ENCODE assay signal across 27 cellular contexts in genomic region chr3:39296197-39297077, GRCh38. TPM values are rescaled to one million over a fixed set of nuclear protein-coding genes. Genes with fewer than 3 reads are reported as not detected.
DNase-seq lines count a peak whose midpoint lies in the region; ATAC-seq and TF ChIP-seq lines count a peak whose summit lies in the region.
"Had no signal": no experiment of that assay in that cellular context is flagged by ENCODE, and none has a peak within 500 bp of the region (broad histone marks: within the 10 kb centered on the region; RNA-seq: fewer than 3 reads in every experiment).

No MANE protein-coding gene starts in this region.

- H3K4me2 ChIP-seq in Karpas-422 (ENCODE audit: low read depth, low read length, poor library complexity, severe bottlenecking), result no peak overlapping the region
- H3K4me2 ChIP-seq: BLaER1 treated with 17β-estradiol and CSF1 and Interleukin-3, amounts not matched to agents 10 nM and 100 nM had no signal

- H3K9me3 Mint-ChIP-seq in CD4-positive, CD25-positive, alpha-beta regulatory T cell, result peaks cover 0 to 30% (median 12%) of the 10 kb centered on the region in 7 donors
- peaks cover 12 to 32% (median 24%) of the 10 kb centered on the region in 9 donors for H3K9me3 Mint-ChIP-seq in naive thymus-derived CD8-positive, alpha-beta T cell

- POLR2A ChIA-PET in naive thymus-derived CD8-positive, alpha-beta T cell (lab: Charles Lee), result no interaction called here

- TF ChIP-seq CTCF in GM12865 (IDR thresholded peaks at IDR 0.05; ENCODE audit: insufficient read depth, low read depth, low read length, missing control alignments), result no peak

- H3K27me3 ChIP-seq in CD4-positive, CD25-positive, alpha-beta regulatory T cell (ENCODE audit: control insufficient read depth, insufficient read depth, low read length), result no peaks in the 10 kb centered on the region
- H3K27me3 ChIP-seq in Karpas-422 (ENCODE audit: low read length), result no peaks in the 10 kb centered on the region
- H3K27me3 ChIP-seq: BLaER1 treated with 17β-estradiol and CSF1 and Interleukin-3, amounts not matched to agents 10 nM and 100 nM had no signal

- peaks cover 10 to 50% (median 31%) of the 10 kb centered on the region in 4 donors for H3K4me1 Mint-ChIP-seq in CD4-positive, CD25-positive, alpha-beta regulatory T cell
- peaks cover 22 to 54% (median 32%) of the 10 kb centered on the region in 4 donors for H3K4me1 Mint-ChIP-seq in naive thymus-derived CD8-positive, alpha-beta T cell

- peaks cover 15 to 23% of the 10 kb centered on the region in 2 experiments for H3K9me3 ChIP-seq in CD4-positive, CD25-positive, alpha-beta regulatory T cell (ENCODE audit: control insufficient read depth in 2 of 2, low read length in 2 of 2)
- peaks cover 21% of the 10 kb centered on the region for H3K9me3 ChIP-seq in Karpas-422 (ENCODE audit: low read length)

- peak overlapping the region; percentile 76 to 95 (median 95) for H3K27ac Mint-ChIP-seq in CD4-positive, CD25-positive, alpha-beta regulatory T cell
- peak overlapping the region in 7 of 10 donors; percentile 59 to 97 (median 93) for H3K27ac Mint-ChIP-seq in naive thymus-derived CD8-positive, alpha-beta T cell
- H3K27ac Mint-ChIP-seq: H9, HFFc6 had no signal

- H3K9ac ChIP-seq in Karpas-422 (ENCODE audit: low read length), result no peak overlapping the region
- H3K9ac ChIP-seq: BLaER1 treated with 17β-estradiol and CSF1 and Interleukin-3, amounts not matched to agents 10 nM and 100 nM; GM23248 had no signal

- peak overlapping the region in 1 of 4 donors; percentile 16 for H3K4me3 Mint-ChIP-seq in CD4-positive, CD25-positive, alpha-beta regulatory T cell
- peak overlapping the region in 2 of 10 donors; percentile 13 to 44 for H3K4me3 Mint-ChIP-seq in naive thymus-derived CD8-positive, alpha-beta T cell
- H3K4me3 Mint-ChIP-seq: CD8-positive, alpha-beta T cell; H9; HFFc6 had no signal

- no peaks in the 10 kb centered on the region for H3K27me3 Mint-ChIP-seq in CD4-positive, CD25-positive, alpha-beta regulatory T cell
- H3K27me3 Mint-ChIP-seq in naive thymus-derived CD8-positive, alpha-beta T cell, result peaks cover 0 to 13% (median 0%) of the 10 kb centered on the region in 5 donors

- no peak overlapping the region for H3K4me3 ChIP-seq in CD4-positive, CD25-positive, alpha-beta regulatory T cell (ENCODE audit: low read depth, low read length)
- H3K4me3 ChIP-seq in GM12865 (ENCODE audit: low read depth, low read length) (no peak overlapping the region), Karpas-422 (ENCODE audit: low read length) (no peak overlapping the region)
- H3K4me3 ChIP-seq: BLaER1 treated with 17β-estradiol and CSF1 and Interleukin-3, amounts not matched to agents 10 nM and 100 nM; GM23248 had no signal

- peak overlapping the region; percentile 69 for H3K27ac ChIP-seq in CD4-positive, CD25-positive, alpha-beta regulatory T cell (ENCODE audit: insufficient read depth, low read length, poor library complexity, severe bottlenecking)
- H3K27ac ChIP-seq in Karpas-422 (ENCODE audit: low read length), result no peak overlapping the region
- H3K27ac ChIP-seq: BLaER1 treated with 17β-estradiol and CSF1 and Interleukin-3, amounts not matched to agents 10 nM and 100 nM; GM23248 had no signal

- no peak for ATAC-seq in CD4-positive, CD25-positive, alpha-beta regulatory T cell (ENCODE audit: low read depth in 2 of 2)
- ATAC-seq in naive thymus-derived CD8-positive, alpha-beta T cell, result no peak
- ATAC-seq in Right ventricle myocardium superior (ENCODE audit: poor library complexity) (no peak), GM18519 (IDR thresholded peaks at IDR 0.05; ENCODE audit: low FRiP score, unreplicated experiment) (no peak), GM18861 (IDR thresholded peaks at IDR 0.05; ENCODE audit: unreplicated experiment) (no peak)
- ATAC-seq: CD8-positive, alpha-beta T cell had no signal

- intact Hi-C loops in Right ventricle myocardium superior (cut with DNase I), result no loop called here

- H3K9me2 ChIP-seq in Karpas-422 (replicated peaks; ENCODE audit: insufficient read depth, low read length), result no peaks in the 10 kb centered on the region

- H3K36me3 ChIP-seq in CD4-positive, CD25-positive, alpha-beta regulatory T cell (ENCODE audit: control insufficient read depth, insufficient read depth, low read length), result no peaks in the 10 kb centered on the region
- H3K36me3 ChIP-seq in Karpas-422 (ENCODE audit: insufficient read depth, low read length), result no peaks in the 10 kb centered on the region
- H3K36me3 ChIP-seq: BLaER1 treated with 17β-estradiol and CSF1 and Interleukin-3, amounts not matched to agents 10 nM and 100 nM had no signal

- peaks cover 14% of the 10 kb centered on the region for H3K36me3 Mint-ChIP-seq in CD4-positive, CD25-positive, alpha-beta regulatory T cell
- peaks cover 0 to 25% (median 23%) of the 10 kb centered on the region in 3 donors for H3K36me3 Mint-ChIP-seq in naive thymus-derived CD8-positive, alpha-beta T cell

- peaks cover 28% of the 10 kb centered on the region for H3K4me1 ChIP-seq in CD4-positive, CD25-positive, alpha-beta regulatory T cell (ENCODE audit: control insufficient read depth, insufficient read depth, low read length, poor library complexity, severe bottlenecking)
- no peaks in the 10 kb centered on the region for H3K4me1 ChIP-seq in Karpas-422 (ENCODE audit: low read length)

- no peak for DNase-seq in CD4-positive, CD25-positive, alpha-beta regulatory T cell
- DNase-seq in GM12865 (ENCODE audit: low read depth) (peak; percentile 56), Karpas-422 (peak; percentile 27), Right ventricle myocardium superior (no peak)
- DNase-seq in naive thymus-derived CD8-positive, alpha-beta T cell, result no peak
- DNase-seq: Caco-2; CD8-positive, alpha-beta T cell; DMS79 treated with DMSO at 0.1 percent for 48 hours; GM23248; H9; HFFc6; KG1; NCI-H1048; NCI-H1417; NCI-H1694 treated with DMSO at 0.1 percent for 48 hours; NCI-H2081; NCI-H2227 treated with DMSO at 0.1 percent for 48 hours; NCI-H526 treated with DMSO at 0.1 percent for 48 hours; RPMI8226; SHP77; T-helper 1 cell had no signal

- H2AFZ ChIP-seq in Karpas-422 (ENCODE audit: low read length), result no peak overlapping the region
- H2AFZ ChIP-seq: GM23248 had no signal

- no peaks in the 10 kb centered on the region for H3K79me2 ChIP-seq in Karpas-422 (ENCODE audit: low read length)

- no peaks in the 10 kb centered on the region for H4K20me1 ChIP-seq in Karpas-422 (ENCODE audit: insufficient read depth, low read depth, low read length)
- H4K20me1 ChIP-seq: BLaER1 treated with 17β-estradiol and CSF1 and Interleukin-3, amounts not matched to agents 10 nM and 100 nM had no signal

RNA-seq across cellular contexts. Expression of gene CX3CR1, which starts 16.6 kb away (rescaled TPM):
- total RNA-seq in CD4-positive, CD25-positive, alpha-beta regulatory T cell, result 1.0 TPM
- polyA plus RNA-seq in CD4-positive, CD25-positive, alpha-beta regulatory T cell, result 1 to 10 TPM; 1.1 to 2.2 (median 1.7) TPM
- 0.48 TPM in 1 of 2 replicates, not detected in the other for total RNA-seq in Karpas-422 (2014; rRNA removed; shearing (Covaris generic); ENCODE audit: low replicate concordance)
- total RNA-seq in naive thymus-derived CD8-positive, alpha-beta T cell, result under 1 TPM; 0.66 to 0.96 TPM
- 10 to 100 TPM in 1 of 3 donors, 1 to 10 TPM in 2; 2.8 to 61.8 (median 3.4) TPM for polyA plus RNA-seq in naive thymus-derived CD8-positive, alpha-beta T cell
- 1.5 TPM for total RNA-seq in Right ventricle myocardium superior
- total RNA-seq: GM23248, H9, HFFc6, NCI-H460, SK-MEL-5 had no signal
- polyA plus RNA-seq: AG04450, GM23248 had no signal

RNA-seq across cellular contexts. Expression of gene CCR8, which starts 33.1 kb away (rescaled TPM):
- 87.2 TPM for total RNA-seq in CD4-positive, CD25-positive, alpha-beta regulatory T cell
- 10 to 100 TPM; 33.6 to 61.6 (median 52.1) TPM for polyA plus RNA-seq in CD4-positive, CD25-positive, alpha-beta regulatory T cell
- not detected in 2 replicates for total RNA-seq in Karpas-422 (2014; rRNA removed; shearing (Covaris generic); ENCODE audit: low replicate concordance)
- not detected for total RNA-seq in naive thymus-derived CD8-positive, alpha-beta T cell
- polyA plus RNA-seq in naive thymus-derived CD8-positive, alpha-beta T cell, result under 1 TPM in 1 of 3 donors, not detected in 2; 0.24 TPM
- not detected for total RNA-seq in Right ventricle myocardium superior
- total RNA-seq: Caco-2, GM23248, HFFc6, NCI-H460, SK-MEL-5 had no signal
- polyA plus RNA-seq: AG04450, GM23248 had no signal

Comparison
In these comparisons a context has a peak if more than half of its experiments do, and no peak if none do; other contexts are left out.
1. DNase-seq: peak in GM12865 (single experiment) and Karpas-422 (single experiment); none in CD4-positive, CD25-positive, alpha-beta regulatory T cell (0 of 3), naive thymus-derived CD8-positive, alpha-beta T cell (0 of 10) and Right ventricle myocardium superior (single experiment).
2. RNA of gene CCR8, which starts 33.1 kb away (total RNA-seq): 87.2 TPM in CD4-positive, CD25-positive, alpha-beta regulatory T cell (single experiment); not detected in naive thymus-derived CD8-positive, alpha-beta T cell, not detected in Right ventricle myocardium superior (single experiment) and not detected in Karpas-422; every median in the first group is over 10 times any median in the second.